17 cellular contexts compared by ENCODE assay signal in the genomic region with DNA sequence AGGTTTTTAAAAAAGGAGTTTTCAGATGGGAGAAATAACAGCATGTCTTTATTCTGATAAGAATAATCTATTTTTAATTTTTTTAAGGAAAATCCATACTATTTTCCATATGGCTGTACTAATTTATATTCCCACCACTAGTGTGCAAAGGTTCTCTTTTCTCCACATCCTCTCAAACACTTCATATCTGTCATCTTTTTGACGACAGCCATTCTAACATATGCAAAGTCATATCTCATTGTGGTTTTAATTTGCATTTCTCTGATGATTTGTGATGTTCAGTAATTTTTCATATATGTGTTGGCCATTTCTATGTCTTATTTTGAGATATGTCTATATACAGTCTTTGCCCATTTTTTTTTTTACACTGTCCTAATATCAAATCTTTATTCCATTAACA.
DNase-seq lines count a peak whose midpoint lies in the region; FAIRE-seq and TF ChIP-seq lines count a peak whose summit lies in the region.
"Had no signal": no experiment of that assay in that cellular context is flagged by ENCODE, and none has a peak within 500 bp of the region (broad histone marks: within the 10 kb centered on the region; RNA-seq: fewer than 3 reads in every experiment).

No MANE protein-coding gene starts in this region.

- 62 to 78% (median 70%) methylated on average over 1 of the region's 1 CpG for WGBS in small intestine, 3 donors

- no peak for TF ChIP-seq POLR2A in H54 (IDR thresholded peaks at IDR 0.05; ENCODE audit: low read depth, low read length)

- H3K9me3 ChIP-seq in small intestine (ENCODE audit: control insufficient read depth, low read depth), result no peaks in the 10 kb centered on the region
- H3K9me3 ChIP-seq: BE2C had no signal

- no peak overlapping the region for H3K27ac ChIP-seq in small intestine (ENCODE audit: low read depth in 1 of 2, low read length in 1 of 2)

- DNase-seq in D721Med (ENCODE audit: insufficient read length, low spot score), result no peak
- no peak for DNase-seq in H54 (ENCODE audit: insufficient read length, low spot score)
- peak; percentile 62 for DNase-seq in OCI-M1 (lab: John Stamatoyannopoulos, UW)
- DNase-seq in small intestine, result no peak
- no peak for DNase-seq in kidney glomerular epithelial cell (lab: John Stamatoyannopoulos, UW)
- DNase-seq in NCI-H2196 treated with DMSO at 0.1 percent for 48 hours (lab: John Stamatoyannopoulos, UW; ENCODE audit: unreplicated experiment), result no peak
- DNase-seq in RPMI8226, result no peak
- DNase-seq: ACHN; BE2C; C1 segment of cervical spinal cord; CD8-positive, alpha-beta memory T cell; COR-L47; HCEC 1CT had no signal

- peak; percentile 21 for FAIRE-seq in D721Med (lab: Jason Lieb, UNC)
- peak; percentile 50 for FAIRE-seq in H54 (lab: Jason Lieb, UNC)
- FAIRE-seq in small intestine (lab: Jason Lieb, UNC), result peak; percentile 62
- FAIRE-seq: A204.1, GM12891, GM19239, H1 had no signal

- no peak for TF ChIP-seq CTCF in D721Med (IDR thresholded peaks at IDR 0.05; ENCODE audit: insufficient read depth, missing control alignments)

- no peaks in the 10 kb centered on the region for H3K27me3 ChIP-seq in small intestine (ENCODE audit: control insufficient read depth in 2 of 2, insufficient read depth in 2 of 2, low read length in 2 of 2)
- H3K27me3 ChIP-seq: BE2C had no signal

- H3K4me3 ChIP-seq in small intestine (ENCODE audit: low read depth in 1 of 2, low read length in 2 of 2), result no peak overlapping the region

- H3K36me3 ChIP-seq in small intestine (ENCODE audit: control insufficient read depth in 2 of 2, insufficient read depth in 2 of 2, low read length in 2 of 2), result no peaks in the 10 kb centered on the region
- H3K36me3 ChIP-seq: BE2C had no signal

- no peaks in the 10 kb centered on the region for H3K4me1 ChIP-seq in small intestine (ENCODE audit: control insufficient read depth in 2 of 2, insufficient read depth in 1 of 2, low read depth in 1 of 2, low read length in 1 of 2)
- H3K4me1 ChIP-seq: BE2C had no signal
